8 cellular contexts compared by ENCODE assay signal in the genomic region with DNA sequence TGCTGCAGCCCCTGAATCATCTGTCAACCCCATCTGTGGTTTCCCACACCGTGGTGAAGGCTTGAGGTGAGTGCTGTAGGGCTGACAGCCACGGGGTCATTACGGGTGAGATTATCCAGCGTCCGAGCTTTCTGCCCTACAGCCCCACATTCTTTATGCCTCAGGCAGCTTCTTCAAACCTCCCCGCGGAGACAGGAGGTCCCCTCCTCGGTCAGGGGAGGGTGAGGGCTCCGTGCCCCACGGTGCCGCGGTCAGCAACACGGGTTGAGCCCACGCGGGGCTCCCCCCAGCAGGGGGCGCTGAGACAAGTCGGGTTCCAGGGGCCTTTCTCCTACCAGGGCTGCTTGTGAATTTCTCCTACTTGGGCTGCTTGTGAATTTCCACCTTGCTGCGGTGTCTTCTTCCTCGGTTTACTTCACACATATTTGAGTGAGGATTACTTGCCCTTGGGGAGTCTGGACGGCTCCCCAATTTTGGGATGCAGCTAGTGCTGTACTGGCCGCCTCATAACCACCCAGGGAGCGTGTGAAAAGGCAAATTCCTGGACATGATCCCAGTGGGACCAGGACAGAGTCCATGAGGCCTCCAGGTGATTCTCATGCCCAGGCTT. TPM values are rescaled to one million over a fixed set of nuclear protein-coding genes. Genes with fewer than 3 reads are reported as not detected.
A peak's percentile ranks its signal among the peaks of the same experiment; 100 is the strongest.
DNase-seq lines count a peak whose midpoint lies in the region; ATAC-seq and TF ChIP-seq lines count a peak whose summit lies in the region.
"Had no signal": no experiment of that assay in that cellular context is flagged by ENCODE, and none has a peak within 500 bp of the region (broad histone marks: within the 10 kb centered on the region; RNA-seq: fewer than 3 reads in every experiment).

No MANE protein-coding gene starts in this region.

- peak; percentile 44 for TF ChIP-seq RAD21 in SK-N-SH (IDR thresholded peaks at IDR 0.05; ENCODE audit: low read length)

- no peak for TF ChIP-seq EP300 in SK-N-SH (IDR thresholded peaks at IDR 0.05; ENCODE audit: borderline replicate concordance in 1 of 2, low read depth in 1 of 2, low read length in 1 of 2)

- H3K9ac ChIP-seq in SK-N-SH, result no peak overlapping the region

- peaks cover 20% of the 10 kb centered on the region for H3K27me3 Mint-ChIP-seq in activated naive CD8-positive, alpha-beta T cell treated with anti-CD3 and anti-CD28 coated beads for 36 hours

- H3K4me3 ChIP-seq in SK-N-SH (ENCODE audit: low read depth in 2 of 2, low read length in 1 of 2), result no peak overlapping the region; a peak in 1 of 4 replicates

- no peak overlapping the region for H3K27ac Mint-ChIP-seq in activated naive CD8-positive, alpha-beta T cell treated with anti-CD3 and anti-CD28 coated beads for 36 hours
- H3K27ac Mint-ChIP-seq: activated naive CD8-positive, alpha-beta T cell had no signal

- ATAC-seq in GM19455 (IDR thresholded peaks at IDR 0.05; ENCODE audit: unreplicated experiment), result no peak

- H3K9me2 ChIP-seq in SK-N-SH, result no peaks in the 10 kb centered on the region

- no peak overlapping the region for H3K4me3 Mint-ChIP-seq in activated naive CD8-positive, alpha-beta T cell treated with anti-CD3 and anti-CD28 coated beads for 36 hours
- H3K4me3 Mint-ChIP-seq: activated naive CD8-positive, alpha-beta T cell had no signal

- peak; percentile 82 for TF ChIP-seq CTCF in SK-N-SH (IDR thresholded peaks at IDR 0.05)

- H3K79me2 ChIP-seq in SK-N-SH (ENCODE audit: insufficient read depth), result no peaks in the 10 kb centered on the region

- CTCF ChIA-PET in SK-N-SH (lab: Yijun Ruan, JAX), result interaction anchor here (0.6 to 8.3 kb wide), 27 partner anchors 10 to 336 kb away, joined by 3 to 71 read pairs (median 4); a partner anchor contains a TSS

- no peak overlapping the region for H3K27ac ChIP-seq in SK-N-SH (ENCODE audit: low read depth in 2 of 2, low read length in 1 of 2)

- peaks cover 4% of the 10 kb centered on the region; the same call in 1 of the 2 replicates for H3K27me3 ChIP-seq in SK-N-SH (ENCODE audit: insufficient read depth)

- H3F3A ChIP-seq in SK-N-SH (replicated peaks; ENCODE audit: insufficient read depth), result no peaks in the 10 kb centered on the region

- H3K4me1 ChIP-seq in SK-N-SH (ENCODE audit: control insufficient read depth in 1 of 2, insufficient read depth in 2 of 2, low read depth in 1 of 2, low read length in 1 of 2), result no peaks in the 10 kb centered on the region; a peak in 1 of 4 replicates

- DNase-seq in GM19240 (ENCODE audit: insufficient read length, low spot score) (peak; percentile 44), SK-N-SH (peak; percentile 84), iPS-NIHi7 (ENCODE audit: extremely low spot score) (peak; percentile 73), SW480 (ENCODE audit: low spot score) (no peak)
- peak; percentile 53 for DNase-seq in activated naive CD8-positive, alpha-beta T cell treated with anti-CD3 and anti-CD28 coated beads for 36 hours
- peak; percentile 34 for DNase-seq in stimulated activated CD4-positive, alpha-beta T cell treated with anti-CD3 and anti-CD28 coated beads, Interleukin-2, amount 100 ng/mL, for 4 hours (ENCODE audit: low read depth)

- H2AFZ ChIP-seq in SK-N-SH (ENCODE audit: low read depth), result no peak overlapping the region

- WGBS in SK-N-SH (ENCODE audit: low lambda C conversion rate), result 34% methylated on average over 22 of the region's 22 CpGs

- no peaks in the 10 kb centered on the region for H4K20me1 ChIP-seq in SK-N-SH (ENCODE audit: insufficient read depth)

- no peaks in the 10 kb centered on the region for H3K36me3 ChIP-seq in SK-N-SH (replicated peaks in 1 of 2; ENCODE audit: control insufficient read depth in 1 of 2, insufficient read depth in 2 of 2, low read length in 1 of 2)

- H3K4me2 ChIP-seq in SK-N-SH, result 0 out of 2 replicates have a peak overlapping the region, but pooled peaks have one; percentile 1

- H3K4me1 Mint-ChIP-seq in activated naive CD8-positive, alpha-beta T cell treated with anti-CD3 and anti-CD28 coated beads for 36 hours, result peaks cover 2% of the 10 kb centered on the region

- no peaks in the 10 kb centered on the region for H3K9me3 ChIP-seq in SK-N-SH

- POLR2A ChIA-PET in SK-N-SH (lab: Yijun Ruan, JAX), result no interaction called here

- H3K36me3 Mint-ChIP-seq in activated naive CD8-positive, alpha-beta T cell treated with anti-CD3 and anti-CD28 coated beads for 36 hours, result no peaks in the 10 kb centered on the region
- H3K36me3 Mint-ChIP-seq: activated naive CD8-positive, alpha-beta T cell had no signal

- H3K9me3 Mint-ChIP-seq in activated naive CD8-positive, alpha-beta T cell treated with anti-CD3 and anti-CD28 coated beads for 36 hours, result no peaks in the 10 kb centered on the region

TF ChIP-seq in SK-N-SH, 30 proteins besides CTCF, POLR2A, EP300 and RAD21:
- TF ChIP-seq SMC3 (IDR thresholded peaks at IDR 0.05; ENCODE audit: low read depth, low read length) (peak; percentile 53), MXI1 (IDR thresholded peaks at IDR 0.05; ENCODE audit: low read depth, low read length) (no peak), TAF1 (IDR thresholded peaks at IDR 0.05; ENCODE audit: borderline replicate concordance, low read depth, low read length) (0 out of 2 replicates have a peak, but pooled peaks have one; percentile 14)

RNA-seq across cellular contexts. Expression of a gene that starts 18.1 kb away (rescaled TPM):
- not detected in 2 replicates for polyA plus RNA-seq in SK-N-SH (2012; rRNA removed)
- under 0.01 TPM in 1 of 2 replicates, not detected in the other for polyA plus RNA-seq in SK-N-SH (2012; cell fraction: cytosol; rRNA removed)
- not detected in 2 replicates for polyA plus RNA-seq in SK-N-SH (2012; cell fraction: nucleus; rRNA removed)
- not detected for total RNA-seq in activated naive CD8-positive, alpha-beta T cell treated with anti-CD3 and anti-CD28 coated beads for 36 hours

RNA-seq across cellular contexts. Expression of a gene that starts 48.9 kb away (rescaled TPM):
- polyA plus RNA-seq in SK-N-SH (2012; rRNA removed), result 19.3 and 21.8 TPM in 2 replicates
- polyA plus RNA-seq in SK-N-SH (2012; cell fraction: cytosol; rRNA removed), result 18.3 and 22.8 TPM in 2 replicates
- polyA plus RNA-seq in SK-N-SH (2012; cell fraction: nucleus; rRNA removed), result 14.2 and 22.7 TPM in 2 replicates
- total RNA-seq in activated naive CD8-positive, alpha-beta T cell treated with anti-CD3 and anti-CD28 coated beads for 36 hours, result 10 to 100 TPM; 40.1 to 44.9 TPM

RNA-seq across cellular contexts. Expression of a gene that starts 49.9 kb away (rescaled TPM):
- polyA plus RNA-seq in SK-N-SH (2012; rRNA removed), result not detected in 2 replicates
- not detected in 2 replicates for polyA plus RNA-seq in SK-N-SH (2012; cell fraction: cytosol; rRNA removed)
- polyA plus RNA-seq in SK-N-SH (2012; cell fraction: nucleus; rRNA removed), result not detected in 2 replicates
- total RNA-seq in activated naive CD8-positive, alpha-beta T cell treated with anti-CD3 and anti-CD28 coated beads for 36 hours, result not detected
